ENCODE assay signal across 8 cellular contexts in genomic region chr4:82372502-82372873, GRCh38. TPM values are rescaled to one million over a fixed set of nuclear protein-coding genes. Genes with fewer than 3 reads are reported as not detected.
DNase-seq lines count a peak whose midpoint lies in the region; ATAC-seq, FAIRE-seq and TF ChIP-seq lines count a peak whose summit lies in the region.

No MANE protein-coding gene starts in this region.

- H3K9ac ChIP-seq in astrocyte (ENCODE audit: low read length) (peak overlapping the region; percentile 99), skeletal muscle satellite cell (ENCODE audit: low read depth, low read length) (peak overlapping the region; percentile 99)

- FAIRE-seq in astrocyte (lab: Jason Lieb, UNC) = no peak

- no peak for DNase-seq in BJ (ENCODE audit: low read depth)
- DNase-seq in HL-60 (ENCODE audit: low read depth in 1 of 2, low spot score in 1 of 2) = peak; percentile 47 to 55
- DNase-seq in SK-N-DZ (ENCODE audit: low spot score) = peak; percentile 40
- DNase-seq in astrocyte (ENCODE audit: low read depth) = peak; percentile 15
- DNase-seq in GOT3 (lab: John Stamatoyannopoulos, UW) = no peak

- H4K20me1 ChIP-seq in astrocyte (ENCODE audit: insufficient read depth, low read length) = peaks cover 70% of the 10 kb centered on the region

- H3K27ac Mint-ChIP-seq in astrocyte (ENCODE audit: unreplicated experiment) = peak overlapping the region; percentile 83

- peaks cover 1% of the 10 kb centered on the region for H3K36me3 Mint-ChIP-seq in astrocyte (ENCODE audit: low read depth, unreplicated experiment)

- H3K4me3 ChIP-seq in BJ (ENCODE audit: low read depth, low read length) (peak overlapping the region; percentile 85), HL-60 (replicated peaks; ENCODE audit: insufficient read depth, low read length) (peak overlapping the region; percentile 85), astrocyte (ENCODE audit: insufficient read depth, low read depth, low read length) (peak overlapping the region; percentile 99), iPS-18c (ENCODE audit: insufficient read depth, low read depth, low read length) (peak overlapping the region; percentile 99), skeletal muscle satellite cell (ENCODE audit: low read length) (peak overlapping the region; percentile 99)

- H3K4me2 ChIP-seq in astrocyte (ENCODE audit: low read length) = peak overlapping the region; percentile 96
- peak overlapping the region; percentile 96 for H3K4me2 ChIP-seq in skeletal muscle satellite cell (ENCODE audit: low read length)

- H3K27ac ChIP-seq in HL-60 (replicated peaks) (peak overlapping the region; percentile 99), astrocyte (ENCODE audit: low read depth, low read length) (peak overlapping the region; percentile 98)

- no peaks in the 10 kb centered on the region for H3K27me3 Mint-ChIP-seq in astrocyte (ENCODE audit: low read depth, unreplicated experiment)

- H3K4me1 ChIP-seq in astrocyte (ENCODE audit: insufficient read depth, low read length) = peaks cover 14% of the 10 kb centered on the region
- H3K4me1 ChIP-seq in skeletal muscle satellite cell (ENCODE audit: control insufficient read depth, insufficient read depth, low read length) = peaks cover 35% of the 10 kb centered on the region

- no peaks in the 10 kb centered on the region for H3K9me3 Mint-ChIP-seq in astrocyte (ENCODE audit: unreplicated experiment)

- H3K36me3 ChIP-seq in BJ (ENCODE audit: control insufficient read depth, insufficient read depth, low read length) (no peaks in the 10 kb centered on the region), astrocyte (ENCODE audit: insufficient read depth, low read length) (peaks cover 20% of the 10 kb centered on the region), skeletal muscle satellite cell (ENCODE audit: insufficient read depth, low read length) (peaks cover 38% of the 10 kb centered on the region)

- TF ChIP-seq CTCF in BJ (IDR thresholded peaks at IDR 0.05; ENCODE audit: insufficient read depth, low read depth, low read length) (no peak), HL-60 (IDR thresholded peaks at IDR 0.05; ENCODE audit: insufficient read depth, low read length) (no peak), astrocyte (IDR thresholded peaks at IDR 0.05; ENCODE audit: insufficient read depth, low read depth, low read length) (no peak)

- CTCF ChIA-PET in BJ (lab: Yijun Ruan, JAX) = interaction anchor here (1.4 to 2.8 kb wide), 2 partner anchors 12 to 57 kb away, joined by 3 to 14 read pairs; no protein-coding TSS in a partner anchor

- no peaks in the 10 kb centered on the region for H3K27me3 ChIP-seq in BJ (ENCODE audit: control insufficient read depth, insufficient read depth, low read length)
- no peaks in the 10 kb centered on the region for H3K27me3 ChIP-seq in HL-60 (ENCODE audit: insufficient read depth, poor library complexity, severe bottlenecking)
- no peaks in the 10 kb centered on the region for H3K27me3 ChIP-seq in astrocyte (ENCODE audit: insufficient read depth, low read length)
- H3K27me3 ChIP-seq in skeletal muscle satellite cell (ENCODE audit: control insufficient read depth, insufficient read depth, low read length) = no peaks in the 10 kb centered on the region

- POLR2A ChIA-PET in BJ (lab: Charles Lee) = no interaction called here

- H3K4me3 Mint-ChIP-seq in astrocyte (ENCODE audit: unreplicated experiment) = peak overlapping the region; percentile 97

- peaks cover 15% of the 10 kb centered on the region for H3K4me1 Mint-ChIP-seq in astrocyte (ENCODE audit: low read depth, unreplicated experiment)

- H3K9me3 ChIP-seq in astrocyte (ENCODE audit: insufficient read depth, low read depth, low read length) (no peaks in the 10 kb centered on the region), iPS-18c (ENCODE audit: control insufficient read depth, insufficient read depth, low read length) (no peaks in the 10 kb centered on the region), skeletal muscle satellite cell (replicated peaks; ENCODE audit: low read length) (no peaks in the 10 kb centered on the region)

- H3K79me2 ChIP-seq in astrocyte (ENCODE audit: insufficient read depth, low read length) = peaks cover 90% of the 10 kb centered on the region

- no peak for ATAC-seq in GM21619 (IDR thresholded peaks at IDR 0.05; ENCODE audit: unreplicated experiment)

- H2AFZ ChIP-seq in astrocyte (ENCODE audit: low read depth, low read length) = no peak overlapping the region

RNA-seq across cellular contexts. Expression of gene HNRNPD, which starts 1.3 kb away (rescaled TPM):
- 40.5 and 41.1 TPM in 2 replicates for polyA plus RNA-seq in BJ (2011; rRNA removed)
- 6.8 and 18.4 TPM in 2 replicates for polyA minus RNA-seq in BJ (2011; rRNA and poly(A)+ RNA removed)
- polyA plus RNA-seq in SK-N-DZ (2014; cell fraction: cytosol; rRNA removed) = 49.2 and 90.0 TPM in 2 replicates
- 73.0 and 191 TPM in 2 replicates for polyA plus RNA-seq in SK-N-DZ (2014; cell fraction: nucleus; rRNA removed)
- total RNA-seq in astrocyte = 142 and 162 TPM in 2 replicates
- 22.9 and 25.3 TPM in 2 replicates for total RNA-seq in skeletal muscle satellite cell (2012; rRNA removed)

RNA-seq across cellular contexts. Expression of gene HNRNPDL, which starts 57.8 kb away (rescaled TPM):
- polyA plus RNA-seq in BJ (2011; rRNA removed) = 74.1 and 154 TPM in 2 replicates
- 16.2 and 24.2 TPM in 2 replicates for polyA minus RNA-seq in BJ (2011; rRNA and poly(A)+ RNA removed)
- polyA plus RNA-seq in SK-N-DZ (2014; cell fraction: cytosol; rRNA removed) = 542 and 545 TPM in 2 replicates
- polyA plus RNA-seq in SK-N-DZ (2014; cell fraction: nucleus; rRNA removed) = 637 and 848 TPM in 2 replicates
- total RNA-seq in astrocyte = 205 and 220 TPM in 2 replicates
- 112 and 130 TPM in 2 replicates for total RNA-seq in skeletal muscle satellite cell (2012; rRNA removed)

RNA-seq across cellular contexts. Expression of gene ENOPH1, which starts 57.9 kb away (rescaled TPM):
- 6.2 and 8.6 TPM in 2 replicates for polyA plus RNA-seq in BJ (2011; rRNA removed)
- polyA minus RNA-seq in BJ (2011; rRNA and poly(A)+ RNA removed) = 3.5 and 4.2 TPM in 2 replicates
- polyA plus RNA-seq in SK-N-DZ (2014; cell fraction: cytosol; rRNA removed) = 113 and 116 TPM in 2 replicates
- 53.1 and 66.1 TPM in 2 replicates for polyA plus RNA-seq in SK-N-DZ (2014; cell fraction: nucleus; rRNA removed)
- total RNA-seq in astrocyte = 32.0 and 32.6 TPM in 2 replicates
- 43.0 and 43.3 TPM in 2 replicates for total RNA-seq in skeletal muscle satellite cell (2012; rRNA removed)

Comparison
In these comparisons a context has a peak if more than half of its experiments do, and no peak if none do; other contexts are left out.
1. DNase-seq: peak in HL-60 (2 of 2), SK-N-DZ (single experiment) and astrocyte (single experiment); none in BJ (single experiment) and GOT3 (single experiment).
2. Peak in every context shown above with its lines, with median percentiles within 50 percentile points of each other: H3K4me3 ChIP-seq.